ENCODE assay signal across 8 cellular contexts in genomic region chr6:28161410-28162079, GRCh38. TPM values are rescaled to one million over a fixed set of nuclear protein-coding genes. Genes with fewer than 3 reads are reported as not detected.
DNase-seq lines count a peak whose midpoint lies in the region; ATAC-seq, FAIRE-seq and TF ChIP-seq lines count a peak whose summit lies in the region.

No MANE protein-coding gene starts in this region.

- H3K4me2 ChIP-seq in HepG2 (ENCODE audit: low read depth, low read length) = peak overlapping the region; percentile 91

- H4K20me1 ChIP-seq in HepG2 (ENCODE audit: insufficient read depth, low read length) = no peaks in the 10 kb centered on the region

- CTCF ChIA-PET in HepG2 (lab: Yijun Ruan, JAX; ENCODE audit: low intra/inter-chr PET ratio, low total read pairs) = no interaction called here

- ATAC-seq in HG02642 (IDR thresholded peaks at IDR 0.05; ENCODE audit: poor library complexity, unreplicated experiment) (peak; percentile 99), HepG2 (peak; percentile 98), HG03025 (IDR thresholded peaks at IDR 0.05; ENCODE audit: low FRiP score, unreplicated experiment) (no peak)

- in situ Hi-C loops in HepG2 (cut with HindIII; ENCODE audit: extremely low pct_ligation_motif_present, low pct_unique_long_range_greater_than_20kb) = no loop called here

- POLR2A ChIA-PET in HepG2 (lab: Yijun Ruan, JAX) = interaction anchor here (0.6 to 2.2 kb wide), 16 partner anchors 9 to 194 kb away, joined by 3 to 24 read pairs (median 5); partner anchors contain the start of genes PGBD1, ZKSCAN4, ZKSCAN8 and ZSCAN26

- H3K27ac ChIP-seq in coronary artery (peak overlapping the region; percentile 14 to 29), HepG2 (ENCODE audit: extremely low read length, insufficient read depth, low read length) (peak overlapping the region; percentile 50)

- TF ChIP-seq RAD21 in HepG2 (CRISPR knock-in tag; IDR thresholded peaks at IDR 0.05) = peak; percentile 56

- TF ChIP-seq EP300 in HepG2 (IDR thresholded peaks at IDR 0.05; ENCODE audit: low read depth in 2 of 2, low read length in 2 of 2) (no peak), HepG2 (CRISPR knock-in tag; IDR thresholded peaks at IDR 0.05; ENCODE audit: borderline replicate concordance) (peak; percentile 11; the same call in 1 of the 2 replicates)

- peaks cover 13% of the 10 kb centered on the region for H3K4me1 ChIP-seq in HepG2 (ENCODE audit: insufficient read depth, low read length)

- H3K79me2 ChIP-seq in HepG2 (ENCODE audit: insufficient read depth, low read length) = no peaks in the 10 kb centered on the region

- FAIRE-seq in HepG2 (lab: Jason Lieb, UNC) = peak; percentile 49

- intact Hi-C loops in HepG2 (cut with micrococcal nuclease; ENCODE audit: unreplicated experiment) = loop anchor here (5.0 kb wide), 1 partner anchor 66 kb away; the partner anchor contains the start of gene ZSCAN9

- H3K4me3 ChIP-seq in GM12864 (ENCODE audit: low read depth, low read length) = peak overlapping the region; percentile 58
- peak overlapping the region; percentile 73 for H3K4me3 ChIP-seq in coronary artery
- peak overlapping the region; percentile 65 to 82 (median 74) for H3K4me3 ChIP-seq in HepG2 (replicated peaks in 1 of 3; ENCODE audit: insufficient read depth in 1 of 3, low read depth in 2 of 3, low read length in 3 of 3)

- peaks cover 2 to 8% of the 10 kb centered on the region in 2 experiments; a peak in 2 of 5 replicates for H3K36me3 ChIP-seq in HepG2 (replicated peaks in 1 of 2; ENCODE audit: control insufficient read depth in 1 of 2, insufficient read depth in 2 of 2, low read length in 2 of 2)

- DNase-seq in GM12864 (ENCODE audit: low read depth) (peak; percentile 63), NCI-H2171 (lab: John Stamatoyannopoulos, UW) (peak; percentile 79), coronary artery (ENCODE audit: low spot score) (peak; percentile 82), HepG2 (ENCODE audit: low spot score) (peak; percentile 79)
- DNase-seq in activated CD4-positive, alpha-beta T cell treated with anti-CD3 and anti-CD28 coated beads for 48 hours = peak; percentile 92
- DNase-seq in stimulated activated CD4-positive, alpha-beta T cell treated with anti-CD3 and anti-CD28 coated beads, Interleukin-4, amount 100 ng/mL, for 1 hour = peak; percentile 88

- no peaks in the 10 kb centered on the region for H3K9me3 ChIP-seq in HepG2 (ENCODE audit: low read length)

- H3K27me3 ChIP-seq in HepG2 (ENCODE audit: control insufficient read depth in 1 of 2, insufficient read depth in 2 of 2, low read length in 2 of 2) = no peaks in the 10 kb centered on the region; a peak in 1 of 5 replicates

- TF ChIP-seq POLR2A in HepG2 (IDR thresholded peaks at IDR 0.05; ENCODE audit: insufficient read depth in 1 of 2, low read depth in 2 of 2, low read length in 2 of 2) = peak; percentile 92 to 99

- TF ChIP-seq CTCF in GM12864 (IDR thresholded peaks at IDR 0.05; ENCODE audit: low read depth, low read length, missing control alignments) = no peak
- no peak for TF ChIP-seq CTCF in coronary artery (IDR thresholded peaks at IDR 0.05)
- peak; percentile 13; the same call in 1 of the 2 replicates for TF ChIP-seq CTCF in HepG2 (CRISPR knock-in tag; IDR thresholded peaks at IDR 0.05)

- peak overlapping the region; percentile 90 for H2AFZ ChIP-seq in HepG2 (ENCODE audit: low read length)

- BruUV-seq in HepG2 (replicated peaks; lab: Mats Ljungman, UMichigan) = no TSS peak

- peak overlapping the region; percentile 77 for H3K9ac ChIP-seq in HepG2 (ENCODE audit: insufficient read depth, low read depth, low read length)

- WGBS in HepG2 (ENCODE audit: low lambda C conversion rate) = 43% methylated on average over 26 of the region's 32 CpGs

TF ChIP-seq in HepG2, 621 proteins besides CTCF, POLR2A, EP300 and RAD21 (continues in another document):
- no peak for TF ChIP-seq ZNF296 (CRISPR knock-in tag; conservative IDR thresholded peaks at IDR 0.05)
- TF ChIP-seq, protein P1, sequence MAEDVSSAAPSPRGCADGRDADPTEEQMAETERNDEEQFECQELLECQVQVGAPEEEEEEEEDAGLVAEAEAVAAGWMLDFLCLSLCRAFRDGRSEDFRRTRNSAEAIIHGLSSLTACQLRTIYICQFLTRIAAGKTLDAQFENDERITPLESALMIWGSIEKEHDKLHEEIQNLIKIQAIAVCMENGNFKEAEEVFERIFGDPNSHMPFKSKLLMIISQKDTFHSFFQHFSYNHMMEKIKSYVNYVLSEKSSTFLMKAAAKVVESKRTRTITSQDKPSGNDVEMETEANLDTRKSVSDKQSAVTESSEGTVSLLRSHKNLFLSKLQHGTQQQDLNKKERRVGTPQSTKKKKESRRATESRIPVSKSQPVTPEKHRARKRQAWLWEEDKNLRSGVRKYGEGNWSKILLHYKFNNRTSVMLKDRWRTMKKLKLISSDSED (CRISPR knock-in tag; IDR thresholded peaks at IDR 0.05) = no peak
- TF ChIP-seq ZNF776 (CRISPR knock-in tag; IDR thresholded peaks at IDR 0.05) = no peak
- peak; percentile 30 for TF ChIP-seq CBX1 (IDR thresholded peaks at IDR 0.05; ENCODE audit: low read depth)
- TF ChIP-seq ZNF597 (CRISPR knock-in tag; IDR thresholded peaks at IDR 0.05) = no peak
- TF ChIP-seq HNF4G (IDR thresholded peaks at IDR 0.05; ENCODE audit: borderline replicate concordance, low read depth, low read length) = no peak
- TF ChIP-seq HNF4G (CRISPR knock-in tag; IDR thresholded peaks at IDR 0.05; ENCODE audit: borderline replicate concordance, low read depth) = no peak
- 0 out of 2 replicates have a peak, but pooled peaks have one; percentile 37 for TF ChIP-seq CC2D1A (CRISPR knock-in tag; IDR thresholded peaks at IDR 0.05)
- no peak for TF ChIP-seq PPARG (CRISPR knock-in tag; conservative IDR thresholded peaks at IDR 0.05)
- TF ChIP-seq HNRNPL (IDR thresholded peaks at IDR 0.05; ENCODE audit: low read depth, low read length) = no peak

RNA-seq across cellular contexts. Expression of gene ZKSCAN8, which starts 19.9 kb away (rescaled TPM):
- total RNA-seq in HepG2 (2016; rRNA removed; fragmentation: Illumina TruSeq; extraction: Trizol) = 20.9 and 36.1 TPM in 2 replicates
- total RNA-seq in HepG2 (2016; cell fraction: cytosol; rRNA removed; fragmentation: Illumina TruSeq; extraction: Trizol; ENCODE audit: low read depth) = 1.4 and 2.6 TPM in 2 replicates
- total RNA-seq in HepG2 (2016; cell fraction: insoluble cytoplasmic fraction; rRNA removed; fragmentation: Illumina TruSeq; extraction: Trizol) = 18.7 and 32.4 TPM in 2 replicates
- total RNA-seq in HepG2 (2016; cell fraction: membrane; rRNA removed; fragmentation: Illumina TruSeq; extraction: Trizol) = 7.0 and 9.3 TPM in 2 replicates
- 36.9 and 37.1 TPM in 2 replicates for total RNA-seq in HepG2 (2016; cell fraction: nucleus; rRNA removed; fragmentation: Illumina TruSeq; extraction: Trizol)
- 10.8 and 12.4 TPM in 2 replicates for polyA plus RNA-seq in HepG2 (2011; rRNA removed)
- polyA plus RNA-seq in HepG2 (2011; cell fraction: cytosol; rRNA removed) = 4.4 and 7.8 TPM in 2 replicates
- 36.6 and 48.8 TPM in 2 replicates for polyA plus RNA-seq in HepG2 (2011; cell fraction: nucleus; rRNA removed)
- 20.0 and 21.0 TPM in 2 replicates for polyA plus RNA-seq in HepG2 (2012)
- polyA plus RNA-seq in HepG2 (2016; cell fraction: cytosol; fragmentation: Illumina TruSeq; extraction: Trizol; ENCODE audit: low read depth) = 0.40 and 0.46 TPM in 2 replicates
- 18.2 and 19.7 TPM in 2 replicates for polyA plus RNA-seq in HepG2 (2016; cell fraction: insoluble cytoplasmic fraction; fragmentation: Illumina TruSeq; extraction: Trizol; ENCODE audit: low read depth)
- polyA plus RNA-seq in HepG2 (2016; cell fraction: membrane; fragmentation: Illumina TruSeq; extraction: Trizol; ENCODE audit: low read depth) = 1.6 and 2.0 TPM in 2 replicates
- polyA plus RNA-seq in HepG2 (2016; cell fraction: nucleus; fragmentation: Illumina TruSeq; extraction: Trizol; ENCODE audit: insufficient read depth, low read depth) = 42.0 and 45.6 TPM in 2 replicates
- 16.6 and 22.5 TPM in 2 replicates for polyA minus RNA-seq in HepG2 (2011; rRNA and poly(A)+ RNA removed; ENCODE audit: low replicate concordance)
- polyA minus RNA-seq in HepG2 (2011; cell fraction: cytosol; rRNA and poly(A)+ RNA removed) = 21.0 and 24.8 TPM in 2 replicates
- polyA minus RNA-seq in HepG2 (2011; cell fraction: nucleus; rRNA and poly(A)+ RNA removed) = 49.2 and 60.8 TPM in 2 replicates

RNA-seq across cellular contexts. Expression of gene ZSCAN16, which starts 37.1 kb away (rescaled TPM):
- total RNA-seq in HepG2 (2016; rRNA removed; fragmentation: Illumina TruSeq; extraction: Trizol) = 12.7 and 13.4 TPM in 2 replicates
- 5.3 and 5.8 TPM in 2 replicates for total RNA-seq in HepG2 (2016; cell fraction: cytosol; rRNA removed; fragmentation: Illumina TruSeq; extraction: Trizol; ENCODE audit: low read depth)
- 12.9 and 16.5 TPM in 2 replicates for total RNA-seq in HepG2 (2016; cell fraction: insoluble cytoplasmic fraction; rRNA removed; fragmentation: Illumina TruSeq; extraction: Trizol)
- 6.3 and 10.0 TPM in 2 replicates for total RNA-seq in HepG2 (2016; cell fraction: membrane; rRNA removed; fragmentation: Illumina TruSeq; extraction: Trizol)
- 12.2 and 14.1 TPM in 2 replicates for total RNA-seq in HepG2 (2016; cell fraction: nucleus; rRNA removed; fragmentation: Illumina TruSeq; extraction: Trizol)
- 5.7 and 6.7 TPM in 2 replicates for polyA plus RNA-seq in HepG2 (2011; rRNA removed)
- polyA plus RNA-seq in HepG2 (2011; cell fraction: cytosol; rRNA removed) = 3.2 and 3.8 TPM in 2 replicates
- polyA plus RNA-seq in HepG2 (2011; cell fraction: nucleus; rRNA removed) = 6.4 and 10.4 TPM in 2 replicates
- 6.3 and 6.6 TPM in 2 replicates for polyA plus RNA-seq in HepG2 (2012)
- polyA plus RNA-seq in HepG2 (2016; cell fraction: cytosol; fragmentation: Illumina TruSeq; extraction: Trizol; ENCODE audit: low read depth) = 2.4 and 2.5 TPM in 2 replicates
- polyA plus RNA-seq in HepG2 (2016; cell fraction: insoluble cytoplasmic fraction; fragmentation: Illumina TruSeq; extraction: Trizol; ENCODE audit: low read depth) = 11.7 and 12.1 TPM in 2 replicates
- polyA plus RNA-seq in HepG2 (2016; cell fraction: membrane; fragmentation: Illumina TruSeq; extraction: Trizol; ENCODE audit: low read depth) = 3.3 and 3.8 TPM in 2 replicates
- 14.2 and 14.4 TPM in 2 replicates for polyA plus RNA-seq in HepG2 (2016; cell fraction: nucleus; fragmentation: Illumina TruSeq; extraction: Trizol; ENCODE audit: insufficient read depth, low read depth)
- polyA minus RNA-seq in HepG2 (2011; rRNA and poly(A)+ RNA removed; ENCODE audit: low replicate concordance) = 2.9 and 4.3 TPM in 2 replicates
- 1.1 and 2.6 TPM in 2 replicates for polyA minus RNA-seq in HepG2 (2011; cell fraction: cytosol; rRNA and poly(A)+ RNA removed)
- 13.9 and 21.8 TPM in 2 replicates for polyA minus RNA-seq in HepG2 (2011; cell fraction: nucleus; rRNA and poly(A)+ RNA removed)
